In the genomic region with DNA sequence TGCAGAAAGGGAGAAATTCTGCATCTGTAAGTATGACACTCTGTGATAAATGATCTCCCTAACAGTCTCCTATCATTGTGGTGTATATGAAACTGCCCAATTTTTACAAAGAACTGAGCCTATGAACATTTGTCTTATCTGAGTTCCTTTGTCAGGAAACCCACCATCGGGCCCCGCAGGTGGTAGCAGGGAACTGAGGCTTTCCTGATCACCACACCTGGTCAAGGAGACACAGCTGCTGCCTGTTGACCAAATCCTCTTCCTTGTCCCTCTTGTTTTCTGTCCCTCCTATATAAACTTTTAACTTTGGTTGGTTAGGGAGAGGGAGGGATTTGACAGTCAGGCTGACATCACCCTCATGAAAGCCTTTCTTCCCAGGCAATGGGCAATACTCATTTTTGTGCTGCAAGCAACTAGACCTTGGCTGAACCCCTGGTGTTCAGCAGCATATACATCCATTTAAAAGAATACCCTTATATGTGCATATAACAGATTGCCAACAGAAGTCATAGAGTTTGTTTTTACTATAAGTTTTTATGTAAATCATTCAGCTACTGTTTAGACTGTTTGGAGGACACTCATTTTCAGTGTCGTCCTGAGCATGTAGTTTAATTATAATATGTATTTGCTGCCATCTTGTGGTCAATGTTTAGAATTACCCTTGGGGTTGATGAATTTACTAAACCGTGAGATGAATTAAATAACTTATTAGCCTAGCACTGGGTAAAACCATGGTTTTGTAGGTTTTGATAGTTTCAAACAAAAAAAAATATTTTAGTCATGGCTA, we compare ENCODE assay signal across 9 cellular contexts. TPM values are rescaled to one million over a fixed set of nuclear protein-coding genes. Genes with fewer than 3 reads are reported as not detected.
DNase-seq lines count a peak whose midpoint lies in the region; ATAC-seq and TF ChIP-seq lines count a peak whose summit lies in the region.
"Had no signal": no experiment of that assay in that cellular context is flagged by ENCODE, and none has a peak within 500 bp of the region (broad histone marks: within the 10 kb centered on the region; RNA-seq: fewer than 3 reads in every experiment).

No MANE protein-coding gene starts in this region.

- no peaks in the 10 kb centered on the region for H3K9me2 ChIP-seq in DOHH2 (replicated peaks; ENCODE audit: control insufficient read depth, low read length)

- H3K4me2 ChIP-seq in DOHH2 (ENCODE audit: low read length), result no peak overlapping the region

- H3K36me3 ChIP-seq in DOHH2 (ENCODE audit: control insufficient read depth, low read length), result no peaks in the 10 kb centered on the region
- no peaks in the 10 kb centered on the region for H3K36me3 ChIP-seq in vagina

- ATAC-seq in GM21360 (IDR thresholded peaks at IDR 0.05; ENCODE audit: unreplicated experiment) (peak; percentile 80), HG03469 (IDR thresholded peaks at IDR 0.05; ENCODE audit: unreplicated experiment) (peak; percentile 87)

- H3K27ac Mint-ChIP-seq in MCF 10A (ENCODE audit: low read depth, unreplicated experiment), result no peak overlapping the region

- no peaks in the 10 kb centered on the region for H3K4me1 ChIP-seq in DOHH2 (ENCODE audit: control insufficient read depth, low read length)
- H3K4me1 ChIP-seq in vagina, result no peaks in the 10 kb centered on the region

- peaks cover 36% of the 10 kb centered on the region for H3K27me3 Mint-ChIP-seq in MCF 10A (ENCODE audit: insufficient read depth, unreplicated experiment)

- no peaks in the 10 kb centered on the region for H3F3A ChIP-seq in DOHH2 (ENCODE audit: control insufficient read depth, insufficient read depth)

- no TSS peak for BruUV-seq in MCF 10A (replicated peaks; lab: Mats Ljungman, UMichigan)

- peak; percentile 59 for TF ChIP-seq CTCF in DOHH2 (IDR thresholded peaks at IDR 0.05; ENCODE audit: low read depth, low read length, poor library complexity, severe bottlenecking)
- peak; percentile 54 for TF ChIP-seq CTCF in MCF 10A (IDR thresholded peaks at IDR 0.05; ENCODE audit: unreplicated experiment)
- peak in 2 of 3 experiments; percentile 46 to 56 for TF ChIP-seq CTCF in vagina (IDR thresholded peaks at IDR 0.05)

- POLR2A ChIA-PET in MCF 10A (lab: Yijun Ruan, JAX), result no interaction called here

- H3K27ac ChIP-seq in DOHH2 (ENCODE audit: low read depth, low read length) (no peak overlapping the region), vagina (no peak overlapping the region)

- CTCF ChIA-PET in MCF 10A (lab: Yijun Ruan, JAX), result interaction anchor here (0.6 to 5.8 kb wide), 18 partner anchors 11 to 400 kb away, joined by 3 to 104 read pairs (median 4); no protein-coding TSS in a partner anchor

- no peaks in the 10 kb centered on the region for H3K9me3 Mint-ChIP-seq in MCF 10A (ENCODE audit: unreplicated experiment)

- DNase-seq in NCI-H526 (lab: John Stamatoyannopoulos, UW), result peak; percentile 37 to 76
- peak; percentile 55 for DNase-seq in MCF 10A (ENCODE audit: unreplicated experiment)
- DNase-seq in kidney tubule cell (ENCODE audit: low spot score), result peak; percentile 68
- no peak for DNase-seq in vagina (ENCODE audit: extremely low spot score in 2 of 2)
- DNase-seq in stimulated activated CD4-positive, alpha-beta T cell treated with anti-CD3 and anti-CD28 coated beads, Interleukin-2, amount 100 ng/mL, for 48 hours, result no peak

- no peaks in the 10 kb centered on the region for H3K4me1 Mint-ChIP-seq in MCF 10A (ENCODE audit: insufficient read depth, unreplicated experiment)

- H3K27me3 ChIP-seq in DOHH2 (ENCODE audit: control insufficient read depth, low read length), result 0 out of 2 replicates have a peak, but pooled peaks cover 2% of the 10 kb centered on the region
- no peaks in the 10 kb centered on the region for H3K27me3 ChIP-seq in vagina

- no peak for TF ChIP-seq POLR2A in vagina (IDR thresholded peaks at IDR 0.05)

- no peaks in the 10 kb centered on the region for H4K20me1 ChIP-seq in DOHH2 (ENCODE audit: control insufficient read depth, insufficient read depth, low read depth, low read length)

- no peak overlapping the region for H3K4me3 Mint-ChIP-seq in MCF 10A (ENCODE audit: unreplicated experiment)

- H3K4me3 ChIP-seq in DOHH2 (ENCODE audit: low read length) (no peak overlapping the region), vagina (no peak overlapping the region)

- no peaks in the 10 kb centered on the region for H3K9me3 ChIP-seq in DOHH2 (ENCODE audit: control insufficient read depth, insufficient read depth, low read length)
- H3K9me3 ChIP-seq in vagina, result no peaks in the 10 kb centered on the region

- intact Hi-C loops in MCF 10A (cut with micrococcal nuclease) (loop anchor here (1.0 kb wide), 3 partner anchors 226 to 396 kb away; no protein-coding TSS in a partner anchor), vagina (cut with DNase I) (no loop called here)

- no peaks in the 10 kb centered on the region for H3K36me3 Mint-ChIP-seq in MCF 10A (ENCODE audit: insufficient read depth, unreplicated experiment)

- H3K79me2 ChIP-seq in DOHH2 (ENCODE audit: control insufficient read depth, low read length), result no peaks in the 10 kb centered on the region

RNA-seq across cellular contexts. Expression of a gene that starts 17.0 kb away (rescaled TPM):
- total RNA-seq in MCF 10A (2022), result not detected in 2 replicates
- not detected for total RNA-seq in vagina
- total RNA-seq: activated CD8-positive, alpha-beta memory T cell treated with anti-CD3 and anti-CD28 coated beads for 36 hours had no signal

Comparison
In these comparisons a context has a peak if more than half of its experiments do, and no peak if none do; other contexts are left out.
1. DNase-seq: peak in NCI-H526 (2 of 2), MCF 10A (single experiment) and kidney tubule cell (single experiment); none in vagina (0 of 2) and stimulated activated CD4-positive, alpha-beta T cell treated with anti-CD3 and anti-CD28 coated beads, Interleukin-2, amount 100 ng/mL, for 48 hours (0 of 2).
2. Peak in every context shown above with its lines, with median percentiles within 50 percentile points of each other: CTCF ChIP-seq.